Comparison of ENCODE assay signal across 8 cellular contexts in the genomic region with DNA sequence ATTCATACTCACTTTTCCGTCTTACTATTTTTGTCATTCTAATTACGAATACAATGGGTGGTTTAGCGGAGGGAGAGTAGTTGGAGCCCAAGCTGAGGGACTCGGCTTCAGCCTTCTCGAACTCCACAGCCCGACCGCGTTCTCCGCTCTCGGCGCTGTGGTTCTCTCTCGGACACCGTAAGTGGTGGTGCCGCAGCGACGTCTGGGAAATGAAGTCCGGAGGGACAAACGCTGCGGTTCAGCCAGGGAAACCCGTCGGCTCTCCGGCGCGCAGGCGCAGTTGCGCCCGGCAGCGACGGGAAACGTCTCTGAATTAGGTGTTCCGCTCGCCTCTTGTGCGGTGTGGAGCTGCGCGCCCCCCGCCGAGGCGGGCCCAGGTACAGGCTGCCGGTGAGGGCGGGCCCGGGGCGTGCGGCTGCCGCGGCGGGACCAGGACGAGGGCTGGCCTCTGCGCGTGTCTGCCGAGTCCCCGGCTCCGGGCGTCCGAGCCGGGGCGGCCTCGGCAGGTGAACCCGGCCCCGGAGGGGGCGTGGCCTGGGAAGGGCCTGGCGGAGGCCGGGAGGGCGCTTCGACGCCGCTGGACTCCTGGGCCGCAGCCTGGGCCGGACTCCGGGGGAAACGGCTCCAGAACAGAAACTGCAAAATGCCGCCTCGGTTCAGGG. TPM values are rescaled to one million over a fixed set of nuclear protein-coding genes. Genes with fewer than 3 reads are reported as not detected.
DNase-seq lines count a peak whose midpoint lies in the region; ATAC-seq lines count a peak whose summit lies in the region.

ZNF879 (plus strand) TSS at position 277 of the 662 bp plus-strand sequence. CDS start 1,201 bp downstream, outside the sequence.

- ATAC-seq in HG02973 (IDR thresholded peaks at IDR 0.05; ENCODE audit: unreplicated experiment) = peak; percentile 87

- DNase-seq in GM04503 (ENCODE audit: low read depth) = peak; percentile 70
- peak; percentile 85 for DNase-seq in NCI-H460 (ENCODE audit: extremely low read depth, low read depth)
- peak; percentile 92 for DNase-seq in activated CD4-positive, alpha-beta T cell treated with anti-CD3 and anti-CD28 coated beads, Interleukin-2, amount 50 U/mL, for 1 hour
- DNase-seq in cortex of kidney (lab: John Stamatoyannopoulos, UW) = peak; percentile 47
- DNase-seq in kidney tubule cell (ENCODE audit: low spot score) = peak; percentile 95
- DNase-seq in stimulated activated CD4-positive, alpha-beta T cell treated with anti-CD3 and anti-CD28 coated beads, Interleukin-15, amount 100 ng/mL, for 24 hours = peak; percentile 94
- no peak for DNase-seq in NCI-H1436 treated with DMSO at 0.1 percent for 48 hours (lab: John Stamatoyannopoulos, UW)

RNA-seq across cellular contexts. Expression of gene ZNF879, which starts in this region (rescaled TPM):
- total RNA-seq in NCI-H460 (2014; rRNA removed; shearing (Covaris generic)) = 1.4 and 1.7 TPM in 2 replicates
- polyA plus RNA-seq in NCI-H460 (2014; cell fraction: nucleus; rRNA removed) = 0.24 and 1.7 TPM in 2 replicates
